In the genomic region with DNA sequence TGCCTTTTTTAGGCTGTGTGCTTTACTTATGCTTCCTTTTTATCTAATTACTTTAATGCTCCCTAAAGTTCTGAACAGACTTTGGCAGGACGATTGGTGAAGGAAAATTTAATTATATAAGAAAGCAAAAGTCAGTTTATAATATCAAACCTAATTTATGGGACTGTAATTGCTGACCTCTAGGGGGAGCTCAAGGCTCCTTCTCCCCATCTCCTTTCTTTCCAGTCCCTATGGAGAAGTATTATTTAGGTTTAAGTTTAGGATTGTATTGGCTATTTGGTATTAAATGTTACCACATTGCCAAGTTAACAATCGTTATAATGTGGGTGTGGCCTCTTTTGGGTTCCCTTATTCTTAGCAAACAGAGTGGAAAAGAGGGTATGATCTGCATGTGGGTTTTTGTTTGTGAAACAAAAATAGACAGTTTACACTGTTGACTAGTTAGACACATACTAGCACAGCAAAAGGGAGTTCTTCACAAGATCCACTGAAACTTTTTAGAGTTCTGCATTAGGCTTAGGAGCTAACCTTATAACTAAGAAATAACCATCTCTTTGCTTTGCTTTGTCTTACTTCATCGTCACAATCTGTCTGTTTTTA, we compare ENCODE assay signal across 1 cellular context.
TF ChIP-seq lines count a peak whose summit lies in the region.

No MANE protein-coding gene starts in this region.

TF ChIP-seq in HEK293, 187 proteins besides CTCF, POLR2A, EP300 and RAD21 (continued from another document):
- TF ChIP-seq, protein P1, sequence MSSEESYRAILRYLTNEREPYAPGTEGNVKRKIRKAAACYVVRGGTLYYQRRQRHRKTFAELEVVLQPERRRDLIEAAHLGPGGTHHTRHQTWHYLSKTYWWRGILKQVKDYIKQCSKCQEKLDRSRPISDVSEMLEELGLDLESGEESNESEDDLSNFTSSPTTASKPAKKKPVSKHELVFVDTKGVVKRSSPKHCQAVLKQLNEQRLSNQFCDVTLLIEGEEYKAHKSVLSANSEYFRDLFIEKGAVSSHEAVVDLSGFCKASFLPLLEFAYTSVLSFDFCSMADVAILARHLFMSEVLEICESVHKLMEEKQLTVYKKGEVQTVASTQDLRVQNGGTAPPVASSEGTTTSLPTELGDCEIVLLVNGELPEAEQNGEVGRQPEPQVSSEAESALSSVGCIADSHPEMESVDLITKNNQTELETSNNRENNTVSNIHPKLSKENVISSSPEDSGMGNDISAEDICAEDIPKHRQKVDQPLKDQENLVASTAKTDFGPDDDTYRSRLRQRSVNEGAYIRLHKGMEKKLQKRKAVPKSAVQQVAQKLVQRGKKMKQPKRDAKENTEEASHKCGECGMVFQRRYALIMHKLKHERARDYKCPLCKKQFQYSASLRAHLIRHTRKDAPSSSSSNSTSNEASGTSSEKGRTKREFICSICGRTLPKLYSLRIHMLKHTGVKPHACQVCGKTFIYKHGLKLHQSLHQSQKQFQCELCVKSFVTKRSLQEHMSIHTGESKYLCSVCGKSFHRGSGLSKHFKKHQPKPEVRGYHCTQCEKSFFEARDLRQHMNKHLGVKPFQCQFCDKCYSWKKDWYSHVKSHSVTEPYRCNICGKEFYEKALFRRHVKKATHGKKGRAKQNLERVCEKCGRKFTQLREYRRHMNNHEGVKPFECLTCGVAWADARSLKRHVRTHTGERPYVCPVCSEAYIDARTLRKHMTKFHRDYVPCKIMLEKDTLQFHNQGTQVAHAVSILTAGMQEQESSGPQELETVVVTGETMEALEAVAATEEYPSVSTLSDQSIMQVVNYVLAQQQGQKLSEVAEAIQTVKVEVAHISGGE (tag by site-specific recombination; conservative IDR thresholded peaks at IDR 0.05; ENCODE audit: low read depth), result no peak
- no peak for TF ChIP-seq ZNF335 (tag by site-specific recombination; conservative IDR thresholded peaks at IDR 0.05)
TF ChIP-seq in HEK293: peak in this region for 1.
